ENCODE assay signal across 4 cellular contexts in the genomic region with DNA sequence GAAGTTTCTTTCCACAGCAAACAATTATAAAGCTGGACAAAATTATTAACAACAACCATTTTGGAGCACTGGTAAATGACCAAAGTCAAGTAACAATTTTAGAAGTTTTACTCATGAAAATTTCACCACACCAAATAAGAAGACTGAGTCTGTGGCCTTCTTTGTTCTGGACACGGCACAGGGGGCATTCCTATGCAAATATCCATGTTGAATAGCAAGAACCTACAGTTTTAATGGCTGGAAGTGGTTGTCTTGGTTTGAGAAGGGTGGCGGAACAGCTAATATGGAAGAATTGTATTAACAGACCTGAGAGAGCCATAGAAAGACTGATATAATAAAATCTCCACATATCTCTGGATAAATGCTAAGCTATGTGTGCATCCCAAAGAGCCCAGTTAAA.
"Had no signal": no experiment of that assay in that cellular context is flagged by ENCODE, and none has a peak within 500 bp of the region (broad histone marks: within the 10 kb centered on the region; RNA-seq: fewer than 3 reads in every experiment).

No MANE protein-coding gene starts in this region.

- DNase-seq: GOT3, H7, HCEC 1CT, IMR-90 had no signal
